ENCODE assay signal across 1 cellular context in genomic region chr11:61769169-61769920, GRCh38.
TF ChIP-seq lines count a peak whose summit lies in the region.

No MANE protein-coding gene starts in this region.

TF ChIP-seq in K562, 482 proteins besides CTCF, POLR2A, EP300 and RAD21:
- TF ChIP-seq, protein P1, sequence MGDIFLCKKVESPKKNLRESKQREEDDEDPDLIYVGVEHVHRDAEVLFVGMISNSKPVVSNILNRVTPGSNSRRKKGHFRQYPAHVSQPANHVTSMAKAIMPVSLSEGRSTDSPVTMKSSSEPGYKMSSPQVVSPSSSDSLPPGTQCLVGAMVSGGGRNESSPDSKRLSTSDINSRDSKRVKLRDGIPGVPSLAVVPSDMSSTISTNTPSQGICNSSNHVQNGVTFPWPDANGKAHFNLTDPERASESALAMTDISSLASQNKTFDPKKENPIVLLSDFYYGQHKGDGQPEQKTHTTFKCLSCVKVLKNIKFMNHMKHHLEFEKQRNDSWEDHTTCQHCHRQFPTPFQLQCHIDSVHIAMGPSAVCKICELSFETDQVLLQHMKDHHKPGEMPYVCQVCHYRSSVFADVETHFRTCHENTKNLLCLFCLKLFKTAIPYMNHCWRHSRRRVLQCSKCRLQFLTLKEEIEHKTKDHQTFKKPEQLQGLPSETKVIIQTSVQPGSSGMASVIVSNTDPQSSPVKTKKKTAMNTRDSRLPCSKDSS (IDR thresholded peaks at IDR 0.05; ENCODE audit: low read depth, partially characterized antibody), result no peak
- no peak for TF ChIP-seq TEAD2 (tag; IDR thresholded peaks at IDR 0.05)
- TF ChIP-seq HNRNPL (IDR thresholded peaks at IDR 0.05; ENCODE audit: low read depth, low read length), result peak; percentile 68; the same call in 1 of the 2 replicates
- TF ChIP-seq, protein P2, sequence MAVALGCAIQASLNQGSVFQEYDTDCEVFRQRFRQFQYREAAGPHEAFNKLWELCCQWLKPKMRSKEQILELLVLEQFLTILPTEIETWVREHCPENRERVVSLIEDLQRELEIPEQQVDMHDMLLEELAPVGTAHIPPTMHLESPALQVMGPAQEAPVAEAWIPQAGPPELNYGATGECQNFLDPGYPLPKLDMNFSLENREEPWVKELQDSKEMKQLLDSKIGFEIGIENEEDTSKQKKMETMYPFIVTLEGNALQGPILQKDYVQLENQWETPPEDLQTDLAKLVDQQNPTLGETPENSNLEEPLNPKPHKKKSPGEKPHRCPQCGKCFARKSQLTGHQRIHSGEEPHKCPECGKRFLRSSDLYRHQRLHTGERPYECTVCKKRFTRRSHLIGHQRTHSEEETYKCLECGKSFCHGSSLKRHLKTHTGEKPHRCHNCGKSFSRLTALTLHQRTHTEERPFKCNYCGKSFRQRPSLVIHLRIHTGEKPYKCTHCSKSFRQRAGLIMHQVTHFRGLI (CRISPR knock-in tag; IDR thresholded peaks at IDR 0.05), result no peak
- TF ChIP-seq POLR2G (IDR thresholded peaks at IDR 0.05; ENCODE audit: low read depth, low read length), result peak; percentile 43; the same call in 1 of the 2 replicates
- no peak for TF ChIP-seq MCM2 (IDR thresholded peaks at IDR 0.05; ENCODE audit: low read depth)
- TF ChIP-seq ZBTB7A (IDR thresholded peaks at IDR 0.05; ENCODE audit: borderline replicate concordance, control insufficient read depth, low read depth, low read length), result 0 out of 2 replicates have a peak, but pooled peaks have one; percentile 23
- TF ChIP-seq ZNF445 (CRISPR knock-in tag; IDR thresholded peaks at IDR 0.05; ENCODE audit: low read depth), result no peak
TF ChIP-seq in K562: peak in this region for 3.
